In the genomic region with DNA sequence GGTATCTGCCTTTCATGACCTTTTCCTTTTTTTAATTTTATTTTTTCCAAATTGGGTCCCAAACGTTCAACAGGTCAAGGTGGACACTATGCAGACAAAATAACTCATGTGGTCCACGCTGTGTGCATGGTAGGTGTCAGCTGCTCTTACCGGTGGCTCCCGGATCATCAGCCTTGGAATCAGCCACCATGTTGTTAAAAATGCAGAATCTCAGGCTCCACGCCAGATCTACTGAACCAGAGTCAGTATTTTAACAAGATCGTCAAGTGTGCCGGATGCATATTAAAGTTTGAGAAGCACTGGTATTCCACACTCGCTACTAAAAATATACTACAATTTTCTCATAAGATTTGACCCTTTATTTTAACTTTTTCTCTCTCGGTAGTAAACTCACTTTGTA, we compare ENCODE assay signal across 9 cellular contexts. TPM values are rescaled to one million over a fixed set of nuclear protein-coding genes. Genes with fewer than 3 reads are reported as not detected.
DNase-seq lines count a peak whose midpoint lies in the region; ATAC-seq and TF ChIP-seq lines count a peak whose summit lies in the region.
"Had no signal": no experiment of that assay in that cellular context is flagged by ENCODE, and none has a peak within 500 bp of the region (broad histone marks: within the 10 kb centered on the region; RNA-seq: fewer than 3 reads in every experiment).

No MANE protein-coding gene starts in this region.

- no peak for TF ChIP-seq CTCF in BJ (IDR thresholded peaks at IDR 0.05; ENCODE audit: insufficient read depth, low read depth, low read length)
- no peak for TF ChIP-seq CTCF in Loucy (conservative IDR thresholded peaks at IDR 0.05; ENCODE audit: low read length)
- no peak for TF ChIP-seq CTCF in neural crest cell (conservative IDR thresholded peaks at IDR 0.05)

- H3K4me3 Mint-ChIP-seq in neural crest cell, result peak overlapping the region; percentile 87

- no peaks in the 10 kb centered on the region for H4K20me1 ChIP-seq in Loucy (ENCODE audit: insufficient read depth, low read length, poor library complexity, severe bottlenecking)

- peak overlapping the region; percentile 83 for H3K27ac Mint-ChIP-seq in neural crest cell (ENCODE audit: unreplicated experiment)

- no peaks in the 10 kb centered on the region for H3K27me3 Mint-ChIP-seq in neural crest cell (ENCODE audit: low read depth)

- peaks cover 4% of the 10 kb centered on the region; the same call in 1 of the 2 replicates for H3K79me2 ChIP-seq in Loucy (ENCODE audit: insufficient read depth, low read length)

- H3K9me3 Mint-ChIP-seq in neural crest cell, result no peaks in the 10 kb centered on the region

- H3F3A ChIP-seq in Loucy (ENCODE audit: low read depth), result no peaks in the 10 kb centered on the region

- H3K36me3 ChIP-seq in BJ (ENCODE audit: control insufficient read depth, insufficient read depth, low read length) (no peaks in the 10 kb centered on the region), Loucy (ENCODE audit: insufficient read depth, low read length) (no peaks in the 10 kb centered on the region)

- H3K4me1 Mint-ChIP-seq in neural crest cell, result peaks cover 46% of the 10 kb centered on the region

- peak overlapping the region; percentile 62 for H3K9ac ChIP-seq in Loucy (ENCODE audit: low read depth, low read length, poor library complexity, severe bottlenecking)

- no peak for DNase-seq in BJ (ENCODE audit: low read depth)
- DNase-seq in dermis blood vessel endothelial cell, result peak; percentile 14
- DNase-seq in neural crest cell (ENCODE audit: low read depth, low spot score), result no peak
- no peak for DNase-seq in left lobe of liver (ENCODE audit: low spot score)
- no peak for DNase-seq in activated CD8-positive, alpha-beta memory T cell treated with anti-CD3 and anti-CD28 coated beads, Interleukin-2, amount 50 U/mL, for 4 hours
- DNase-seq in kidney glomerular epithelial cell (lab: John Stamatoyannopoulos, UW), result no peak

- H3K4me2 ChIP-seq in Loucy (ENCODE audit: low read depth, low read length, poor library complexity, severe bottlenecking), result peak overlapping the region; percentile 63

- CTCF ChIA-PET in BJ (lab: Yijun Ruan, JAX), result no interaction called here

- H3K4me3 ChIP-seq in BJ (ENCODE audit: low read depth, low read length), result peak overlapping the region; percentile 55
- peak overlapping the region; percentile 65 for H3K4me3 ChIP-seq in Loucy (ENCODE audit: low read length, poor library complexity, severe bottlenecking)
- H3K4me3 ChIP-seq: lung had no signal

- peak overlapping the region; percentile 79 for H2AFZ ChIP-seq in Loucy (ENCODE audit: low read length)

- peaks cover 5% of the 10 kb centered on the region; the same call in 1 of the 2 replicates for H3K27me3 ChIP-seq in BJ (ENCODE audit: control insufficient read depth, insufficient read depth, low read length)
- no peaks in the 10 kb centered on the region for H3K27me3 ChIP-seq in Loucy (ENCODE audit: insufficient read depth, low read length, poor library complexity, severe bottlenecking)

- no peaks in the 10 kb centered on the region for H3K9me2 ChIP-seq in Loucy (replicated peaks; ENCODE audit: low read depth, low read length)

- POLR2A ChIA-PET in BJ (lab: Charles Lee), result no interaction called here

- H3K36me3 Mint-ChIP-seq in neural crest cell (ENCODE audit: low read depth), result no peaks in the 10 kb centered on the region

- no peak for ATAC-seq in left lobe of liver
- ATAC-seq in GM21367 (IDR thresholded peaks at IDR 0.05; ENCODE audit: unreplicated experiment), result no peak

- peaks cover 6% of the 10 kb centered on the region for H3K4me1 ChIP-seq in Loucy (ENCODE audit: insufficient read depth, low read length, poor library complexity, severe bottlenecking)

- H3K9me3 ChIP-seq in Loucy (ENCODE audit: insufficient read depth, low read depth, low read length), result no peaks in the 10 kb centered on the region

RNA-seq across cellular contexts. Expression of a gene that starts 0.6 kb away (rescaled TPM):
- 3.5 and 4.0 TPM in 2 replicates for polyA plus RNA-seq in BJ (2011; rRNA removed)
- polyA minus RNA-seq in BJ (2011; rRNA and poly(A)+ RNA removed), result 6.3 and 13.4 TPM in 2 replicates
- total RNA-seq in dermis blood vessel endothelial cell (9.7 and 13.4 TPM in 2 replicates), neural crest cell (30.1 and 33.8 TPM in 2 replicates), left lobe of liver (0.98 TPM)
